21 cellular contexts compared by ENCODE assay signal in the genomic region with DNA sequence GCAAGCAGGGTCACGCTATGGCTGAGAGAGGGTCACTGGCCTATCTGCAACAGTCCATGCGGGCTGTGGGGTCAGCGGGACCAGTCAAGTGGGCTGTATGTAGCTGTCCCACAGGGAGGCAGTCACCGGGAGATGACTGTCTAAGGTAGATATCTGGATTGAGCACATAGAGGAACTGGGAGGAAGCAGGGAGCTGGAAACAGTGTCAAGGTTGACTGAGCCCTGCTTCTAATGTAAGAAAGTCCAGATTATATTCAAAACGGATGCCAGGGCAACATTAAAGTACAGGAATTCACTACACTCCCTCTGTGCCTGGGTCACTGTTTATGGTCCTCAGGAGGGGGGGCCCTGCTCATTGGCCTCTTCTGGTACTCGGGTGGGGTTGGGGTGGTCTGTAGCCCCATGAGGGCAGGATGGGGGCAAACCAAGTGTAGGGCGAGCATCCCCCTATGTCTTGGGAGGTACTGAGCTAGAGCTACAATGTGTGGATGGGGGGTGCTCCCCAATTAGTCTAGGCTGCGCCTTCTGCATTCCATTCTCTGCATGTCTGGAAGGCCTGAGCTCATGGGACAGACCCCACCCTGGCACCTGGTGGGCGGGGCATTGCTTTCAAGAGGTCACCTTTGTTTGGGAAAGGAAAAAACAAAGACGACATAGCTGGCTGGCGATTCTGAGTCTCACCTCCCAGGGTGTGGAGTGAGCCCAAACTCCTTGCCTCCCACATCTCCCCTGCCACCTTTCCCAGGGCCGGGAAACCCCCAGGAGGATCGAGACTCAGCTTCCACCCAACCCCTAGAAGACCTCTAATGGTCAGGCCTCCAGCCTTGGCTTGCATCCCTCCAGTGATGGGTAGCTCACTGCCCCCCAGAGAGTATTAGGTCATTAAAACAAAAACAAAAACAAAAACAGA. TPM values are rescaled to one million over a fixed set of nuclear protein-coding genes. Genes with fewer than 3 reads are reported as not detected.
A peak's percentile ranks its signal among the peaks of the same experiment; 100 is the strongest.
DNase-seq lines count a peak whose midpoint lies in the region; ATAC-seq and TF ChIP-seq lines count a peak whose summit lies in the region.
"Had no signal": no experiment of that assay in that cellular context is flagged by ENCODE, and none has a peak within 500 bp of the region (broad histone marks: within the 10 kb centered on the region; RNA-seq: fewer than 3 reads in every experiment).

No MANE protein-coding gene starts in this region.

- H2AFZ ChIP-seq in trophoblast cell (ENCODE audit: insufficient read depth, low read length, poor library complexity), result no peak overlapping the region

- H3K27ac Mint-ChIP-seq in Caco-2 (ENCODE audit: unreplicated experiment), result peak overlapping the region; percentile 25
- H3K27ac Mint-ChIP-seq: activated naive CD4-positive, alpha-beta T cell treated with anti-CD3 and anti-CD28 coated beads, Interleukin-2, amount 50 U/mL, for 24 hours; T-helper 1 cell treated with Interleukin-12 subunit alpha and Interleukin-12 subunit beta and Interleukin-4 antibody, amounts not matched to agents 30 μg/mL and 1 μg/mL, for 36 hours had no signal

- H3K4me2 ChIP-seq in trophoblast cell (ENCODE audit: low read length), result no peak overlapping the region

- no peak overlapping the region for H3K4me3 Mint-ChIP-seq in Caco-2 (ENCODE audit: unreplicated experiment)
- H3K4me3 Mint-ChIP-seq: activated naive CD4-positive, alpha-beta T cell treated with anti-CD3 and anti-CD28 coated beads, Interleukin-2, amount 50 U/mL, for 24 hours; T-helper 1 cell treated with Interleukin-12 subunit alpha and Interleukin-12 subunit beta and Interleukin-4 antibody, amounts not matched to agents 30 μg/mL and 1 μg/mL, for 36 hours had no signal

- H3K4me3 ChIP-seq in Caco-2 (ENCODE audit: low read depth, low read length) (no peak overlapping the region), trophoblast cell (ENCODE audit: low read depth, low read length) (no peak overlapping the region), coronary artery (no peak overlapping the region)
- H3K4me3 ChIP-seq: heart right ventricle, lung, spleen had no signal

- H3K14ac ChIP-seq in trophoblast cell (ENCODE audit: low read length), result no peak overlapping the region

- H3K79me1 ChIP-seq in trophoblast cell (ENCODE audit: low read length), result no peaks in the 10 kb centered on the region

- H2BK12ac ChIP-seq in trophoblast cell (ENCODE audit: low read length), result no peak overlapping the region

- H3K9ac ChIP-seq in trophoblast cell (ENCODE audit: low read length), result peak overlapping the region; percentile 45

- TF ChIP-seq CTCF in Caco-2 (IDR thresholded peaks at IDR 0.05; ENCODE audit: insufficient read depth in 1 of 2, low read depth in 1 of 2, low read length in 1 of 2, severe bottlenecking in 1 of 2, unreplicated experiment in 1 of 2) (no peak), coronary artery (IDR thresholded peaks at IDR 0.05) (no peak)

- no peak overlapping the region for H4K12ac ChIP-seq in trophoblast cell (ENCODE audit: low read depth, low read length)

- peaks cover 35% of the 10 kb centered on the region for H3K4me1 ChIP-seq in Caco-2
- H3K4me1 ChIP-seq in trophoblast cell (ENCODE audit: control insufficient read depth in 1 of 2, insufficient read depth in 2 of 2, low read length in 2 of 2), result no peaks in the 10 kb centered on the region

- no peak overlapping the region for H3K4ac ChIP-seq in trophoblast cell (ENCODE audit: low read depth, low read length)

- H3K9me3 Mint-ChIP-seq in Caco-2 (ENCODE audit: unreplicated experiment), result no peaks in the 10 kb centered on the region
- H3K9me3 Mint-ChIP-seq: activated naive CD4-positive, alpha-beta T cell treated with anti-CD3 and anti-CD28 coated beads, Interleukin-2, amount 50 U/mL, for 24 hours had no signal

- no peaks in the 10 kb centered on the region for H3K9me3 ChIP-seq in Caco-2
- H3K9me3 ChIP-seq in trophoblast cell (ENCODE audit: insufficient read depth, low read depth, low read length), result no peaks in the 10 kb centered on the region
- H3K9me3 ChIP-seq: heart right ventricle, spleen had no signal

- no peak overlapping the region for H3K23ac ChIP-seq in trophoblast cell (ENCODE audit: low read length)

- DNase-seq in Caco-2, result peak; percentile 58 to 70
- DNase-seq in NCI-H526 treated with DMSO at 0.1 percent for 48 hours (lab: John Stamatoyannopoulos, UW), result peak; percentile 12
- DNase-seq in iPS-NIHi11 (ENCODE audit: low spot score), result peak; percentile 68
- no peak for DNase-seq in trophoblast cell
- DNase-seq in stimulated activated naive CD4-positive, alpha-beta T cell (lab: John Stamatoyannopoulos, UW), result no peak
- no peak for DNase-seq in coronary artery (ENCODE audit: low spot score)
- DNase-seq: activated CD4-positive, alpha-beta T cell treated with anti-CD3 and anti-CD28 coated beads, Interleukin-2, amount 50 U/mL, for 1 hour; anterior cingulate cortex; caudate nucleus; heart right ventricle; NCI-H1105 treated with DMSO at 0.1 percent for 48 hours; NCI-H2081 treated with DMSO at 0.1 percent for 48 hours; retina; spleen; stimulated activated CD4-positive, alpha-beta T cell treated with anti-CD3 and anti-CD28 coated beads, Interleukin-4, amount 100 ng/mL, for 1 hour; stimulated activated naive CD8-positive, alpha-beta T cell treated with anti-CD3 and anti-CD28 coated beads, Interleukin-15, Interleukin-2, amounts not matched to agents 100 U/mL and 50 U/mL, for 24 hours had no signal

- no peaks in the 10 kb centered on the region for H3K27me3 Mint-ChIP-seq in Caco-2 (ENCODE audit: insufficient read depth, unreplicated experiment)
- H3K27me3 Mint-ChIP-seq: activated naive CD4-positive, alpha-beta T cell treated with anti-CD3 and anti-CD28 coated beads, Interleukin-2, amount 50 U/mL, for 24 hours had no signal

- CTCF ChIA-PET in Caco-2 (lab: Charles Lee), result interaction anchor here (0.5 kb wide), 1 partner anchor 144 kb away, joined by 6 read pairs; no protein-coding TSS in a partner anchor

- H2AK5ac ChIP-seq in trophoblast cell (ENCODE audit: low read length), result no peak overlapping the region

- H3K27ac ChIP-seq in trophoblast cell (ENCODE audit: low read depth, low read length), result no peak overlapping the region
- H3K27ac ChIP-seq in coronary artery, result no peak overlapping the region
- H3K27ac ChIP-seq: heart right ventricle had no signal

- H3K36me3 ChIP-seq in Caco-2 (ENCODE audit: control insufficient read depth, insufficient read depth, low read length), result no peaks in the 10 kb centered on the region
- H3K36me3 ChIP-seq in trophoblast cell (ENCODE audit: control insufficient read depth in 1 of 2, insufficient read depth in 2 of 2, low read length in 2 of 2), result no peaks in the 10 kb centered on the region
- H3K36me3 ChIP-seq: heart right ventricle, spleen had no signal

- no peak overlapping the region for H3K18ac ChIP-seq in trophoblast cell (ENCODE audit: low read length)

- no CpG with 5 or more reads among the region's 13 CpGs for WGBS in trophoblast cell (ENCODE audit: extremely low coverage, insufficient coverage, insufficient read length)

- H4K8ac ChIP-seq in trophoblast cell (ENCODE audit: low read depth, low read length), result no peak overlapping the region

- no peak overlapping the region for H2BK5ac ChIP-seq in trophoblast cell (ENCODE audit: low read depth, low read length, poor library complexity)

- intact Hi-C loops in Caco-2 (cut with micrococcal nuclease; ENCODE audit: unreplicated experiment), result no loop called here

- H3K27me3 ChIP-seq in Caco-2 (replicated peaks; ENCODE audit: control insufficient read depth, insufficient read depth, low read length) (no peaks in the 10 kb centered on the region), trophoblast cell (ENCODE audit: insufficient read depth, low read length) (no peaks in the 10 kb centered on the region)
- H3K27me3 ChIP-seq: heart right ventricle, spleen had no signal

- H2BK120ac ChIP-seq in trophoblast cell (ENCODE audit: insufficient read depth, low read length, poor library complexity), result no peak overlapping the region

- ATAC-seq in GM21447 (IDR thresholded peaks at IDR 0.05; ENCODE audit: unreplicated experiment) (no peak), GM21515 (IDR thresholded peaks at IDR 0.05; ENCODE audit: unreplicated experiment) (no peak)
- ATAC-seq: heart right ventricle; stimulated activated naive CD8-positive, alpha-beta T cell treated with anti-CD3 and anti-CD28 coated beads, Interleukin-15, Interleukin-2, amounts not matched to agents 100 U/mL and 50 U/mL, for 24 hours had no signal

- no TSS peak for BruUV-seq in Caco-2 (replicated peaks; lab: Mats Ljungman, UMichigan)

- H3K36me3 Mint-ChIP-seq in Caco-2 (ENCODE audit: insufficient read depth, unreplicated experiment), result peaks cover 6% of the 10 kb centered on the region
- H3K36me3 Mint-ChIP-seq: activated naive CD4-positive, alpha-beta T cell treated with anti-CD3 and anti-CD28 coated beads, Interleukin-2, amount 50 U/mL, for 24 hours had no signal

- POLR2A ChIA-PET in Caco-2 (lab: Charles Lee), result interaction anchor here (0.7 to 1.0 kb wide), 2 partner anchors 45 to 91 kb away, joined by 5 read pairs; a partner anchor contains a TSS

- H4K91ac ChIP-seq in trophoblast cell (ENCODE audit: low read depth, low read length), result no peak overlapping the region

- no peaks in the 10 kb centered on the region for H3K79me2 ChIP-seq in trophoblast cell (ENCODE audit: control insufficient read depth, insufficient read depth, low read length, poor library complexity)

- no peaks in the 10 kb centered on the region for H3K4me1 Mint-ChIP-seq in Caco-2 (ENCODE audit: low read depth, unreplicated experiment)

RNA-seq across cellular contexts. Expression of a gene that starts 45.1 kb away (rescaled TPM):
- total RNA-seq in Caco-2 (2022), result 48.2 and 56.8 TPM in 2 replicates
- 9.6 and 9.8 TPM in 2 replicates for polyA plus RNA-seq in trophoblast cell (2013)

Comparison
In these comparisons a context has a peak if more than half of its experiments do, and no peak if none do; other contexts are left out.
1. DNase-seq: peak in Caco-2 (2 of 2), NCI-H526 treated with DMSO at 0.1 percent for 48 hours (single experiment) and iPS-NIHi11 (single experiment); none in trophoblast cell (0 of 2), stimulated activated naive CD4-positive, alpha-beta T cell (0 of 6) and coronary artery (single experiment).